Comparison of ENCODE assay signal across 20 cellular contexts in the genomic region with DNA sequence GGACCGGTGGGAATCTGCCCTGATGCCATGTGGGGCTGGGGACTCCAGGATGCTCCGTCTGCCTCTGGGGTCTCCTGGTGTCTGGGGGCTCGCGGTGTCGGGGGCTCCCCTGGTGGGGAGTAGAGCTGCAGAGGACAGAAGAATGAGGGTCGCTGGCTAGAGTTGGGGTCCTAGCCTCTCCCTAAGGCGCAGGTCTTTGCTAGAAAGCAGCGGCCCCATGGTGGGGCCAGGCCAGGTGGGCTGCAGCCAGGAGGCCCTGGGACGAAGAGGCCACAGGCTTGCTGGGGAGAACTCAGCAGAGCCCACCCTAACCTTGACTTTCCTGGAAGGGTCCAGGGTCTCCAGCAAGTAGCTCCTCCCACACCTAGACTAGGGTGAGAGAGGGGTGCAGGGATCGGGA. TPM values are rescaled to one million over a fixed set of nuclear protein-coding genes. Genes with fewer than 3 reads are reported as not detected.
"Had no signal": no experiment of that assay in that cellular context is flagged by ENCODE, and none has a peak within 500 bp of the region (broad histone marks: within the 10 kb centered on the region; RNA-seq: fewer than 3 reads in every experiment).

No MANE protein-coding gene starts in this region.

- H3K27ac ChIP-seq: HL-60, SJSA1, SK-N-MC had no signal

- H3K27me3 ChIP-seq: SJSA1 had no signal

- H3K4me3 ChIP-seq: SJSA1, SK-N-MC had no signal

- DNase-seq: KBM-7, MV-4-11, NCI-H1048, NCI-H1105, NCI-H1436 treated with DMSO at 0.1 percent for 48 hours, NCI-H1694 treated with DMSO at 0.1 percent for 48 hours, NCI-H1930, NCI-H2081, NCI-H2107, NCI-H2227 treated with DMSO at 0.1 percent for 48 hours, NCI-H510A, NCI-H524 treated with DMSO at 0.1 percent for 48 hours, NCI-H774, Right ventricle myocardium superior, SIG-M5 had no signal

- FAIRE-seq: HTR-8/SVneo had no signal

- H3K36me3 ChIP-seq: SJSA1 had no signal

- H3K9me3 ChIP-seq: SJSA1 had no signal

RNA-seq across cellular contexts. Expression of a gene that starts 39.7 kb away (rescaled TPM):
- total RNA-seq: LHCN-M2, SJSA1 had no signal
